ENCODE assay signal across 8 cellular contexts in genomic region chr17:82334622-82335394, GRCh38. TPM values are rescaled to one million over a fixed set of nuclear protein-coding genes. Genes with fewer than 3 reads are reported as not detected.
DNase-seq lines count a peak whose midpoint lies in the region; ATAC-seq, FAIRE-seq and TF ChIP-seq lines count a peak whose summit lies in the region.

No MANE protein-coding gene starts in this region.

- DNase-seq in bronchial epithelial cell (ENCODE audit: low read depth), result peak; percentile 20
- DNase-seq in naive B cell, result peak; percentile 22
- no peak for DNase-seq in DMS 273 treated with DMSO at 0.1 percent for 48 hours (lab: John Stamatoyannopoulos, UW)
- DNase-seq in NCI-H748 (lab: John Stamatoyannopoulos, UW; ENCODE audit: unreplicated experiment), result no peak
- DNase-seq in substantia nigra (lab: John Stamatoyannopoulos, UW), result no peak

- H4K20me1 ChIP-seq in BLaER1 (peaks cover 28% of the 10 kb centered on the region), Loucy (ENCODE audit: insufficient read depth, low read length, poor library complexity, severe bottlenecking) (no peaks in the 10 kb centered on the region)

- peaks cover 10 to 23% (median 22%) of the 10 kb centered on the region in 3 donors for H3K27me3 Mint-ChIP-seq in naive B cell

- no peaks in the 10 kb centered on the region for H3K9me2 ChIP-seq in Loucy (replicated peaks; ENCODE audit: low read depth, low read length)

- H3K4me3 ChIP-seq in BLaER1 (peak overlapping the region; percentile 61), Loucy (ENCODE audit: low read length, poor library complexity, severe bottlenecking) (peak overlapping the region; percentile 71), bronchial epithelial cell (ENCODE audit: low read depth, low read length) (peak overlapping the region; percentile 8)

- no peaks in the 10 kb centered on the region for H3K36me3 Mint-ChIP-seq in naive B cell

- H3K4me1 ChIP-seq in BLaER1 (peaks cover 99% of the 10 kb centered on the region), Loucy (ENCODE audit: insufficient read depth, low read length, poor library complexity, severe bottlenecking) (peaks cover 31% of the 10 kb centered on the region)

- peak overlapping the region; percentile 93 for H2AFZ ChIP-seq in Loucy (ENCODE audit: low read length)

- H3K36me3 ChIP-seq in BLaER1 (no peaks in the 10 kb centered on the region), Loucy (ENCODE audit: insufficient read depth, low read length) (no peaks in the 10 kb centered on the region), bronchial epithelial cell (ENCODE audit: control insufficient read depth, insufficient read depth, low read length) (no peaks in the 10 kb centered on the region)

- TF ChIP-seq CTCF in Loucy (conservative IDR thresholded peaks at IDR 0.05; ENCODE audit: low read length) (no peak), bronchial epithelial cell (IDR thresholded peaks at IDR 0.05; ENCODE audit: insufficient read depth, low read length, severe bottlenecking) (no peak)

- peak overlapping the region; percentile 36 to 94 (median 92) for H3K4me3 Mint-ChIP-seq in naive B cell

- H3K4me2 ChIP-seq in BLaER1 (peak overlapping the region; percentile 97), Loucy (ENCODE audit: low read depth, low read length, poor library complexity, severe bottlenecking) (peak overlapping the region; percentile 78)

- H3K27ac Mint-ChIP-seq in naive B cell, result peak overlapping the region in 2 of 6 donors; percentile 47 to 60

- peaks cover 0 to 2% (median 0%) of the 10 kb centered on the region in 7 donors for H3K9me3 Mint-ChIP-seq in naive B cell

- peak overlapping the region; percentile 53; the same call in 1 of the 2 replicates for H3K9ac ChIP-seq in BLaER1
- H3K9ac ChIP-seq in Loucy (ENCODE audit: low read depth, low read length, poor library complexity, severe bottlenecking), result peak overlapping the region; percentile 66

- H3K9me3 ChIP-seq in BLaER1 (no peaks in the 10 kb centered on the region), Loucy (ENCODE audit: insufficient read depth, low read depth, low read length) (no peaks in the 10 kb centered on the region)

- no peaks in the 10 kb centered on the region for H3K79me2 ChIP-seq in Loucy (ENCODE audit: insufficient read depth, low read length)

- H3K4me1 Mint-ChIP-seq in naive B cell, result peaks cover 22 to 32% (median 28%) of the 10 kb centered on the region in 3 donors

- ATAC-seq in naive B cell (ENCODE audit: low read depth in 2 of 2), result peak; percentile 15 to 37
- ATAC-seq in HG02870 (IDR thresholded peaks at IDR 0.05; ENCODE audit: unreplicated experiment), result no peak

- FAIRE-seq in bronchial epithelial cell (lab: Jason Lieb, UNC), result no peak

- H3K27ac ChIP-seq in BLaER1 (peak overlapping the region; percentile 52), substantia nigra (ENCODE audit: low read depth, low read length, poor library complexity, severe bottlenecking) (no peak overlapping the region)

- H3F3A ChIP-seq in Loucy (ENCODE audit: low read depth), result no peaks in the 10 kb centered on the region; the same call in 1 of the 2 replicates

- H3K27me3 ChIP-seq in BLaER1 (peaks cover 48% of the 10 kb centered on the region), Loucy (ENCODE audit: insufficient read depth, low read length, poor library complexity, severe bottlenecking) (no peaks in the 10 kb centered on the region), bronchial epithelial cell (ENCODE audit: control insufficient read depth, insufficient read depth, low read length) (peaks cover 5% of the 10 kb centered on the region)

RNA-seq across cellular contexts. Expression of gene SECTM1, which starts 1.2 kb away (rescaled TPM):
- total RNA-seq in bronchial epithelial cell, result 1.3 and 3.7 TPM in 2 replicates
- 1 to 10 TPM in 1 of 6 donors, under 1 TPM in 1, not detected in 4; 0.19 to 2.2 TPM for polyA plus RNA-seq in naive B cell (ENCODE audit: low read depth in 6 of 6)

RNA-seq across cellular contexts. Expression of gene CD7, which starts 17.4 kb away (rescaled TPM):
- total RNA-seq in bronchial epithelial cell, result not detected in 2 replicates
- polyA plus RNA-seq in naive B cell (ENCODE audit: low read depth in 6 of 6), result 1 to 10 TPM in 2 of 6 donors, under 1 TPM in 2, not detected in 2; 0.50 to 1.5 (median 1.0) TPM

RNA-seq across cellular contexts. Expression of gene TEX19, which starts 24.2 kb away (rescaled TPM):
- total RNA-seq in bronchial epithelial cell, result not detected in 2 replicates
- not detected for polyA plus RNA-seq in naive B cell (ENCODE audit: low read depth in 6 of 6)

RNA-seq across cellular contexts. Expression of gene UTS2R, which starts 36.8 kb away (rescaled TPM):
- not detected in 2 replicates for total RNA-seq in bronchial epithelial cell
- not detected for polyA plus RNA-seq in naive B cell (ENCODE audit: low read depth in 6 of 6)

Comparison
In these comparisons a context has a peak if more than half of its experiments do, and no peak if none do; other contexts are left out.
1. H3K4me3 ChIP-seq: peak in every context shown above with its lines; median percentile 71 in Loucy; 61 in BLaER1; 8 in bronchial epithelial cell.
2. DNase-seq: peak in bronchial epithelial cell (single experiment) and naive B cell (single experiment); none in DMS 273 treated with DMSO at 0.1 percent for 48 hours (single experiment), NCI-H748 (single experiment) and substantia nigra (0 of 49).